In the genomic region with DNA sequence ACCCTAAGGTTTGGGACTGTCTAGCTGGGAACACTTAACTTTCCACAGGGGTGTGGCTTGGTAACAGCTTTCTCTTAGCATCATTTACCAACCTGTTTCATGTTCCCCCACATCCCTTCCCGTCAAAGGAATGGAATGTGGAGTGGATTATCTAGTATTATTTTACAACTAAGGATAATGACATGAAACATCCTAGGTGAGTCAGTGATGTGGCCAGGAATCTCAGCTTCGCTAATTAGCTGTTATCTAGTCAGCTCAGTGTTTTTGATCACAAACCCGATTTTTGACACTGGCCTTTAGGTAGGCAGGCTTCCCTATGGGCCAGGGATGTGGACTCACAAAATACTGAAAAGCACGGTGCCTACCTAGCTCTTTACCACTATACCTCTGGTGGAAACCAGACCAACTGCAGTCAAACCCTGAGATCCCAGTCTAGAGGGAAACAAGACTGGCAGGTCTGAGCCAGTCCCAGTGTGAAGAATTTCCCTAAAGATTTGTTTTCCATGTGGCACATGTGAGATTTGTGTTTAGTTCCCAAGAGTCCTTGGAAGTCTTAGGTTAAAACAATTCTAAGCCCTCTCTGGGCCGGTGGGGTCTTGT, we compare ENCODE assay signal across 11 cellular contexts. TPM values are rescaled to one million over a fixed set of nuclear protein-coding genes. Genes with fewer than 3 reads are reported as not detected.
DNase-seq lines count a peak whose midpoint lies in the region; ATAC-seq, FAIRE-seq and TF ChIP-seq lines count a peak whose summit lies in the region.
"Had no signal": no experiment of that assay in that cellular context is flagged by ENCODE, and none has a peak within 500 bp of the region (broad histone marks: within the 10 kb centered on the region; RNA-seq: fewer than 3 reads in every experiment).

No MANE protein-coding gene starts in this region.

- intact Hi-C loops in HCT116 (cut with micrococcal nuclease) (loop anchor here (2.0 to 10.0 kb wide), 6 partner anchors 205 to 1535 kb away; a partner anchor contains a TSS), endothelial cell of umbilical vein (cut with micrococcal nuclease) (loop anchor here (1.0 to 5.0 kb wide), 10 partner anchors 482 to 1655 kb away; no protein-coding TSS in a partner anchor)

- FAIRE-seq in endothelial cell of umbilical vein (lab: Jason Lieb, UNC), result no peak
- FAIRE-seq: G401.6 had no signal

- no peak for TF ChIP-seq POLR2A in HCT116 (IDR thresholded peaks at IDR 0.05; ENCODE audit: borderline replicate concordance, extremely low read depth, insufficient read depth, insufficient read length)
- no peak for TF ChIP-seq POLR2A in endothelial cell of umbilical vein (IDR thresholded peaks at IDR 0.05; ENCODE audit: low read depth, low read length)
- no peak for TF ChIP-seq POLR2A in upper lobe of left lung (IDR thresholded peaks at IDR 0.05)

- H2BK15ac ChIP-seq in mesendoderm (replicated peaks; ENCODE audit: low read depth), result no peak overlapping the region

- WGBS in mesendoderm (ENCODE audit: extremely low coverage, insufficient coverage, low lambda C conversion rate), result no CpG with 5 or more reads among the region's 5 CpGs
- WGBS in upper lobe of left lung, 2 donors, result 67 to 88% methylated on average over 4 to 5 of the region's 5 CpGs

- peak overlapping the region; percentile 86 for H2BK120ac ChIP-seq in mesendoderm (ENCODE audit: low read depth, low read length)

- H3K27ac ChIP-seq in HCT116 (ENCODE audit: low read depth, low read length) (no peak overlapping the region), endothelial cell of umbilical vein (ENCODE audit: insufficient read depth, low read depth, low read length) (no peak overlapping the region), mesendoderm (ENCODE audit: low read depth, low read length) (no peak overlapping the region), upper lobe of left lung (no peak overlapping the region)

- no peaks in the 10 kb centered on the region for H3K79me2 ChIP-seq in HCT116 (ENCODE audit: insufficient read depth, low read length)
- H3K79me2 ChIP-seq in endothelial cell of umbilical vein (ENCODE audit: control insufficient read depth, insufficient read depth, low read length), result peaks cover 17% of the 10 kb centered on the region
- H3K79me2 ChIP-seq in mesendoderm (ENCODE audit: control insufficient read depth, insufficient read depth, low read length), result peaks cover 7% of the 10 kb centered on the region

- DNase-seq in HCT116 (ENCODE audit: low read depth, low spot score) (no peak), NCI-H526 treated with DMSO at 0.1 percent for 48 hours (lab: John Stamatoyannopoulos, UW) (peak; percentile 41), endothelial cell of umbilical vein (ENCODE audit: low read depth, low spot score) (no peak), mesendoderm (no peak), upper lobe of left lung (no peak), 8988T (no peak)
- DNase-seq: activated naive CD8-positive, alpha-beta T cell treated with anti-CD3 and anti-CD28 coated beads for 36 hours had no signal

- H3K79me1 ChIP-seq in mesendoderm (ENCODE audit: low read length), result no peaks in the 10 kb centered on the region

- H2AK5ac ChIP-seq in mesendoderm (ENCODE audit: low read length), result peak overlapping the region; percentile 61

- H2AFZ ChIP-seq in HCT116 (ENCODE audit: low read depth, low read length, poor library complexity, severe bottlenecking), result peak overlapping the region; percentile 92
- H2AFZ ChIP-seq in endothelial cell of umbilical vein (ENCODE audit: low read depth, low read length), result peak overlapping the region; percentile 28

- H3K23ac ChIP-seq in mesendoderm (ENCODE audit: low read length), result no peak overlapping the region

- dilution Hi-C loops in endothelial cell of umbilical vein (cut with MboI; ENCODE audit: extremely low pct_ligation_motif_present, low sequenced_read_pairs), result no loop called here

- no peak overlapping the region for H3K4me2 ChIP-seq in HCT116 (ENCODE audit: low read length)
- no peak overlapping the region for H3K4me2 ChIP-seq in endothelial cell of umbilical vein (ENCODE audit: insufficient read depth, low read length)
- no peak overlapping the region for H3K4me2 ChIP-seq in mesendoderm (ENCODE audit: low read length)

- no peak overlapping the region for H3K9ac ChIP-seq in HCT116 (ENCODE audit: low read length)
- no peak overlapping the region for H3K9ac ChIP-seq in endothelial cell of umbilical vein (replicated peaks; ENCODE audit: extremely low read depth, insufficient read depth, low read length)
- H3K9ac ChIP-seq in mesendoderm (ENCODE audit: low read length), result no peak overlapping the region

- H3K9me3 ChIP-seq in HCT116 (ENCODE audit: control insufficient read depth in 1 of 2, insufficient read depth in 1 of 2, low read depth in 1 of 2, low read length in 2 of 2) (no peaks in the 10 kb centered on the region), endothelial cell of umbilical vein (replicated peaks; ENCODE audit: control insufficient read depth, insufficient read depth, low read length) (no peaks in the 10 kb centered on the region), upper lobe of left lung (no peaks in the 10 kb centered on the region)
- H3K9me3 ChIP-seq: sigmoid colon had no signal

- no TSS peak for BruUV-seq in HCT116 (replicated peaks; lab: Mats Ljungman, UMichigan)
- no TSS peak for BruUV-seq in endothelial cell of umbilical vein (replicated peaks; lab: Mats Ljungman, UMichigan)

- H4K5ac ChIP-seq in mesendoderm (ENCODE audit: low read length), result no peak overlapping the region

- RAD21 ChIA-PET in HCT116 (lab: Charles Lee; ENCODE audit: low non-redundant PET in 1 of 2, low total read pairs in 2 of 2, uncharacterized antibody in 2 of 2, unreplicated experiment in 2 of 2), result no interaction called here

- H3K9me2 ChIP-seq in HCT116 (ENCODE audit: insufficient read depth), result no peaks in the 10 kb centered on the region

- peak overlapping the region; percentile 71 for H3K18ac ChIP-seq in mesendoderm (ENCODE audit: low read length)

- H3K4ac ChIP-seq in mesendoderm (ENCODE audit: low read depth, low read length), result no peak overlapping the region

- CTCF ChIA-PET in HCT116 (lab: Charles Lee), result interaction anchor here (0.6 kb wide), 1 partner anchor 272 kb away, joined by 3 read pairs; no protein-coding TSS in a partner anchor
- CTCF ChIA-PET in endothelial cell of umbilical vein (lab: Charles Lee), result interaction anchor here (0.6 to 7.7 kb wide), 9 partner anchors 42 to 1534 kb away, joined by 3 to 138 read pairs (median 4); no protein-coding TSS in a partner anchor

- no peaks in the 10 kb centered on the region for H4K20me1 ChIP-seq in HCT116 (ENCODE audit: insufficient read depth)
- H4K20me1 ChIP-seq in endothelial cell of umbilical vein (replicated peaks; ENCODE audit: control insufficient read depth, extremely low read depth, insufficient read depth, low read length), result no peaks in the 10 kb centered on the region

- no peak overlapping the region for H4K8ac ChIP-seq in mesendoderm (ENCODE audit: low read depth, low read length)

- H3K9me1 ChIP-seq in endothelial cell of umbilical vein (replicated peaks; ENCODE audit: control insufficient read depth, extremely low read depth, insufficient read depth, low read length), result no peaks in the 10 kb centered on the region

- no peak overlapping the region for H3K4me3 ChIP-seq in HCT116 (replicated peaks in 1 of 2; ENCODE audit: low read depth in 1 of 2, low read length in 2 of 2)
- no peak overlapping the region for H3K4me3 ChIP-seq in endothelial cell of umbilical vein (replicated peaks in 1 of 3; ENCODE audit: insufficient read depth in 1 of 3, low read depth in 1 of 3, low read length in 3 of 3)
- H3K4me3 ChIP-seq in mesendoderm (ENCODE audit: low read length), result no peak overlapping the region
- H3K4me3 ChIP-seq in upper lobe of left lung, result no peak overlapping the region
- H3K4me3 ChIP-seq: sigmoid colon had no signal

- TF ChIP-seq RAD21 in HCT116 (IDR thresholded peaks at IDR 0.05; ENCODE audit: low read depth), result no peak

- POLR2A ChIA-PET in HCT116 (lab: Charles Lee), result no interaction called here
- POLR2A ChIA-PET in endothelial cell of umbilical vein (lab: Charles Lee), result no interaction called here

- peaks cover 6% of the 10 kb centered on the region; the same call in 1 of the 2 replicates for H3K27me3 ChIP-seq in HCT116 (ENCODE audit: insufficient read depth, low read length)
- H3K27me3 ChIP-seq in endothelial cell of umbilical vein (ENCODE audit: control insufficient read depth in 2 of 2, insufficient read depth in 2 of 2, low read length in 2 of 2), result no peaks in the 10 kb centered on the region
- H3K27me3 ChIP-seq in mesendoderm (ENCODE audit: insufficient read depth, low read length, poor library complexity), result peaks cover 3% of the 10 kb centered on the region
- H3K27me3 ChIP-seq in upper lobe of left lung, result no peaks in the 10 kb centered on the region
- H3K27me3 ChIP-seq: sigmoid colon had no signal

- peak; percentile 5 for ATAC-seq in HCT116
- ATAC-seq in upper lobe of left lung (ENCODE audit: low FRiP score in 2 of 2), result no peak
- ATAC-seq in GM21367 (IDR thresholded peaks at IDR 0.05; ENCODE audit: unreplicated experiment), result no peak

- no peaks in the 10 kb centered on the region for H3K36me3 ChIP-seq in HCT116 (ENCODE audit: control insufficient read depth in 1 of 2, insufficient read depth in 2 of 2, low read length in 2 of 2)
- no peaks in the 10 kb centered on the region for H3K36me3 ChIP-seq in endothelial cell of umbilical vein (ENCODE audit: control insufficient read depth in 2 of 2, extremely low read depth in 1 of 2, insufficient read depth in 2 of 2, low read length in 2 of 2)
- no peaks in the 10 kb centered on the region for H3K36me3 ChIP-seq in mesendoderm (ENCODE audit: control insufficient read depth, insufficient read depth, low read length)
- H3K36me3 ChIP-seq in upper lobe of left lung, result no peaks in the 10 kb centered on the region
- H3K36me3 ChIP-seq: sigmoid colon had no signal

- peak overlapping the region; percentile 2 for H3K56ac ChIP-seq in mesendoderm (ENCODE audit: low read length)

- H3K4me1 ChIP-seq in HCT116 (ENCODE audit: control insufficient read depth in 1 of 2, insufficient read depth in 2 of 2, low read length in 2 of 2) (peaks cover 2 to 28% of the 10 kb centered on the region in 2 experiments; a peak in 3 of 4 replicates), endothelial cell of umbilical vein (ENCODE audit: control insufficient read depth, extremely low read depth, insufficient read depth, low read length) (peaks cover 24% of the 10 kb centered on the region), mesendoderm (ENCODE audit: control insufficient read depth, low read depth, low read length) (peaks cover 12% of the 10 kb centered on the region), upper lobe of left lung (peaks cover 12 to 40% (median 24%) of the 10 kb centered on the region in 4 donors)

- TF ChIP-seq CTCF in HCT116 (IDR thresholded peaks at IDR 0.05 in 2 of 3, conservative IDR thresholded peaks at IDR 0.05 in 1 of 3; ENCODE audit: borderline replicate concordance in 1 of 3, insufficient read depth in 1 of 3, low read depth in 2 of 3, low read length in 2 of 3) (no peak), endothelial cell of umbilical vein (IDR thresholded peaks at IDR 0.05; ENCODE audit: extremely low read depth in 1 of 2, insufficient read depth in 1 of 2, low read depth in 1 of 2, low read length in 2 of 2) (no peak), upper lobe of left lung (IDR thresholded peaks at IDR 0.05) (no peak)

- H2BK5ac ChIP-seq in mesendoderm (ENCODE audit: low read length), result no peak overlapping the region

- TF ChIP-seq EP300 in upper lobe of left lung (IDR thresholded peaks at IDR 0.05), result no peak

RNA-seq across cellular contexts. Expression of a gene that starts 2.8 kb away (rescaled TPM):
- total RNA-seq in HCT116 (2021; ENCODE audit: unreplicated experiment) (1.2 TPM), endothelial cell of umbilical vein (149 and 240 TPM in 2 replicates), upper lobe of left lung (10 to 100 TPM; 61.4 to 99.4 (median 71.8) TPM)
- polyA plus RNA-seq in HCT116 (2012), result 0.82 and 0.92 TPM in 2 replicates
- polyA plus RNA-seq in endothelial cell of umbilical vein, result 138 and 160 TPM in 2 replicates
- 107 and 113 TPM in 2 replicates for polyA plus RNA-seq in endothelial cell of umbilical vein (2011; cell fraction: cytosol; rRNA removed)
- 198 and 227 TPM in 2 replicates for polyA plus RNA-seq in endothelial cell of umbilical vein (2011; cell fraction: nucleus; rRNA removed)
- 99.8 and 162 TPM in 2 replicates for polyA plus RNA-seq in endothelial cell of umbilical vein (2012)
- polyA minus RNA-seq in endothelial cell of umbilical vein, result 478 and 499 TPM in 2 replicates
- polyA minus RNA-seq in endothelial cell of umbilical vein (2011; cell fraction: cytosol; rRNA and poly(A)+ RNA removed), result 1.3 TPM
- 330 and 370 TPM in 2 replicates for polyA minus RNA-seq in endothelial cell of umbilical vein (2011; cell fraction: nucleus; rRNA and poly(A)+ RNA removed)
- polyA plus RNA-seq in mesendoderm (2013, experiment 1 of 2), result 25.9 TPM
- 23.7 TPM for polyA plus RNA-seq in mesendoderm (2013, experiment 2 of 2)
- polyA plus RNA-seq: naive thymus-derived CD8-positive, alpha-beta T cell had no signal

Comparison
In these comparisons a context has a peak if more than half of its experiments do, and no peak if none do; other contexts are left out.
1. RNA of a gene that starts 2.8 kb away (total RNA-seq): 149 to 240 TPM in endothelial cell of umbilical vein and 61.4 to 99.4 TPM in upper lobe of left lung; 1.2 TPM in HCT116 (single experiment); every median in the first group is over 10 times any median in the second.